In genomic region chr13:19862511-19863313, GRCh38 we compare ENCODE assay signal across 1 cellular context.
TF ChIP-seq lines count a peak whose summit lies in the region.

No MANE protein-coding gene starts in this region.

TF ChIP-seq in HepG2, 621 proteins besides CTCF, POLR2A, EP300 and RAD21 (continued from another document and continues in another):
- TF ChIP-seq RERE (CRISPR knock-in tag; IDR thresholded peaks at IDR 0.05; ENCODE audit: low read depth) (no peak), ZNF205 (CRISPR knock-in tag; IDR thresholded peaks at IDR 0.05) (no peak), SCMH1 (CRISPR knock-in tag; IDR thresholded peaks at IDR 0.05; ENCODE audit: borderline replicate concordance) (no peak), ZNF3 (CRISPR knock-in tag; IDR thresholded peaks at IDR 0.05) (no peak), MAZ (IDR thresholded peaks at IDR 0.05; ENCODE audit: borderline replicate concordance, low read depth, low read length) (no peak), MAZ (CRISPR knock-in tag; IDR thresholded peaks at IDR 0.05; ENCODE audit: low read depth) (no peak), ZNF788 (CRISPR knock-in tag; IDR thresholded peaks at IDR 0.05; ENCODE audit: borderline replicate concordance) (peak; percentile 16; the same call in 1 of the 2 replicates), ZFP82 (CRISPR knock-in tag; IDR thresholded peaks at IDR 0.05; ENCODE audit: borderline replicate concordance) (no peak), HES4 (CRISPR knock-in tag; IDR thresholded peaks at IDR 0.05; ENCODE audit: borderline replicate concordance) (no peak), ZNF280B (CRISPR knock-in tag; IDR thresholded peaks at IDR 0.05; ENCODE audit: borderline replicate concordance) (no peak), MED13 (CRISPR knock-in tag; IDR thresholded peaks at IDR 0.05) (no peak), ZNF275 (CRISPR knock-in tag; IDR thresholded peaks at IDR 0.05; ENCODE audit: borderline replicate concordance) (no peak), FOSL2 (CRISPR knock-in tag; IDR thresholded peaks at IDR 0.05) (no peak), CHCHD3 (CRISPR knock-in tag; IDR thresholded peaks at IDR 0.05) (0 out of 2 replicates have a peak, but pooled peaks have one; percentile 21), ZSCAN20 (CRISPR knock-in tag; IDR thresholded peaks at IDR 0.05; ENCODE audit: borderline replicate concordance) (peak; percentile 63; the same call in 1 of the 2 replicates), TMF1 (CRISPR knock-in tag; IDR thresholded peaks at IDR 0.05; ENCODE audit: low read depth) (no peak), TFE3 (CRISPR knock-in tag; IDR thresholded peaks at IDR 0.05) (no peak), ZNF552 (CRISPR knock-in tag; IDR thresholded peaks at IDR 0.05; ENCODE audit: borderline replicate concordance) (no peak), ZNF468 (CRISPR knock-in tag; IDR thresholded peaks at IDR 0.05) (no peak), KMT2B (CRISPR knock-in tag; IDR thresholded peaks at IDR 0.05) (no peak), ZFP36 (IDR thresholded peaks at IDR 0.05; ENCODE audit: borderline replicate concordance, low read depth, low read length, partially characterized antibody) (no peak), TEAD2 (CRISPR knock-in tag; IDR thresholded peaks at IDR 0.05) (no peak), CEBPG (CRISPR knock-in tag; IDR thresholded peaks at IDR 0.05) (no peak), ZNF660 (CRISPR knock-in tag; IDR thresholded peaks at IDR 0.05; ENCODE audit: borderline replicate concordance, low read depth) (no peak), EEA1 (CRISPR knock-in tag; IDR thresholded peaks at IDR 0.05; ENCODE audit: borderline replicate concordance) (no peak), ZBTB8A (CRISPR knock-in tag; IDR thresholded peaks at IDR 0.05; ENCODE audit: borderline replicate concordance, low read depth) (no peak), JDP2 (CRISPR knock-in tag; IDR thresholded peaks at IDR 0.05; ENCODE audit: borderline replicate concordance) (no peak), KDM5B (CRISPR knock-in tag; IDR thresholded peaks at IDR 0.05; ENCODE audit: borderline replicate concordance) (peak; percentile 74; the same call in 1 of the 2 replicates), ZNF652 (CRISPR knock-in tag; IDR thresholded peaks at IDR 0.05; ENCODE audit: borderline replicate concordance, low read depth) (no peak), ZMYM4 (CRISPR knock-in tag; IDR thresholded peaks at IDR 0.05) (0 out of 2 replicates have a peak, but pooled peaks have one; percentile 26), HNRNPK (IDR thresholded peaks at IDR 0.05; ENCODE audit: low read depth, low read length, poor library complexity, severe bottlenecking) (no peak), IRF2 (CRISPR knock-in tag; IDR thresholded peaks at IDR 0.05) (no peak), PHF21A (CRISPR knock-in tag; IDR thresholded peaks at IDR 0.05) (no peak), FOXK2 (IDR thresholded peaks at IDR 0.05) (no peak), ZBTB14 (CRISPR knock-in tag; IDR thresholded peaks at IDR 0.05) (no peak), ZNF121 (CRISPR knock-in tag; IDR thresholded peaks at IDR 0.05) (no peak)
- TF ChIP-seq, protein P1, sequence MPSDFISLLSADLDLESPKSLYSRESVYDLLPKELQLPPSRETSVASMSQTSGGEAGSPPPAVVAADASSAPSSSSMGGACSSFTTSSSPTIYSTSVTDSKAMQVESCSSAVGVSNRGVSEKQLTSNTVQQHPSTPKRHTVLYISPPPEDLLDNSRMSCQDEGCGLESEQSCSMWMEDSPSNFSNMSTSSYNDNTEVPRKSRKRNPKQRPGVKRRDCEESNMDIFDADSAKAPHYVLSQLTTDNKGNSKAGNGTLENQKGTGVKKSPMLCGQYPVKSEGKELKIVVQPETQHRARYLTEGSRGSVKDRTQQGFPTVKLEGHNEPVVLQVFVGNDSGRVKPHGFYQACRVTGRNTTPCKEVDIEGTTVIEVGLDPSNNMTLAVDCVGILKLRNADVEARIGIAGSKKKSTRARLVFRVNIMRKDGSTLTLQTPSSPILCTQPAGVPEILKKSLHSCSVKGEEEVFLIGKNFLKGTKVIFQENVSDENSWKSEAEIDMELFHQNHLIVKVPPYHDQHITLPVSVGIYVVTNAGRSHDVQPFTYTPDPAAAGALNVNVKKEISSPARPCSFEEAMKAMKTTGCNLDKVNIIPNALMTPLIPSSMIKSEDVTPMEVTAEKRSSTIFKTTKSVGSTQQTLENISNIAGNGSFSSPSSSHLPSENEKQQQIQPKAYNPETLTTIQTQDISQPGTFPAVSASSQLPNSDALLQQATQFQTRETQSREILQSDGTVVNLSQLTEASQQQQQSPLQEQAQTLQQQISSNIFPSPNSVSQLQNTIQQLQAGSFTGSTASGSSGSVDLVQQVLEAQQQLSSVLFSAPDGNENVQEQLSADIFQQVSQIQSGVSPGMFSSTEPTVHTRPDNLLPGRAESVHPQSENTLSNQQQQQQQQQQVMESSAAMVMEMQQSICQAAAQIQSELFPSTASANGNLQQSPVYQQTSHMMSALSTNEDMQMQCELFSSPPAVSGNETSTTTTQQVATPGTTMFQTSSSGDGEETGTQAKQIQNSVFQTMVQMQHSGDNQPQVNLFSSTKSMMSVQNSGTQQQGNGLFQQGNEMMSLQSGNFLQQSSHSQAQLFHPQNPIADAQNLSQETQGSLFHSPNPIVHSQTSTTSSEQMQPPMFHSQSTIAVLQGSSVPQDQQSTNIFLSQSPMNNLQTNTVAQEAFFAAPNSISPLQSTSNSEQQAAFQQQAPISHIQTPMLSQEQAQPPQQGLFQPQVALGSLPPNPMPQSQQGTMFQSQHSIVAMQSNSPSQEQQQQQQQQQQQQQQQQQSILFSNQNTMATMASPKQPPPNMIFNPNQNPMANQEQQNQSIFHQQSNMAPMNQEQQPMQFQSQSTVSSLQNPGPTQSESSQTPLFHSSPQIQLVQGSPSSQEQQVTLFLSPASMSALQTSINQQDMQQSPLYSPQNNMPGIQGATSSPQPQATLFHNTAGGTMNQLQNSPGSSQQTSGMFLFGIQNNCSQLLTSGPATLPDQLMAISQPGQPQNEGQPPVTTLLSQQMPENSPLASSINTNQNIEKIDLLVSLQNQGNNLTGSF (CRISPR knock-in tag; IDR thresholded peaks at IDR 0.05), result 0 out of 2 replicates have a peak, but pooled peaks have one; percentile 37
- TF ChIP-seq, protein P2, sequence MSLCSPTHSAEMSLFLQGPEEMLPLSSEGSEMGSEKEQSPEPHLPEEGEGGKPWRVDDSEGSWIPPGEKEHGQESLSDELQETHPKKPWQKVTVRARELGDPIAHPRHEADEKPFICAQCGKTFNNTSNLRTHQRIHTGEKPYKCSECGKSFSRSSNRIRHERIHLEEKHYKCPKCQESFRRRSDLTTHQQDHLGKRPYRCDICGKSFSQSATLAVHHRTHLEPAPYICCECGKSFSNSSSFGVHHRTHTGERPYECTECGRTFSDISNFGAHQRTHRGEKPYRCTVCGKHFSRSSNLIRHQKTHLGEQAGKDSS (CRISPR knock-in tag; IDR thresholded peaks at IDR 0.05; ENCODE audit: borderline replicate concordance, low read depth), result no peak
- TF ChIP-seq, protein P3, sequence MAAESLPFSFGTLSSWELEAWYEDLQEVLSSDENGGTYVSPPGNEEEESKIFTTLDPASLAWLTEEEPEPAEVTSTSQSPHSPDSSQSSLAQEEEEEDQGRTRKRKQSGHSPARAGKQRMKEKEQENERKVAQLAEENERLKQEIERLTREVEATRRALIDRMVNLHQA (CRISPR knock-in tag; IDR thresholded peaks at IDR 0.05), result no peak
- TF ChIP-seq, protein P4, sequence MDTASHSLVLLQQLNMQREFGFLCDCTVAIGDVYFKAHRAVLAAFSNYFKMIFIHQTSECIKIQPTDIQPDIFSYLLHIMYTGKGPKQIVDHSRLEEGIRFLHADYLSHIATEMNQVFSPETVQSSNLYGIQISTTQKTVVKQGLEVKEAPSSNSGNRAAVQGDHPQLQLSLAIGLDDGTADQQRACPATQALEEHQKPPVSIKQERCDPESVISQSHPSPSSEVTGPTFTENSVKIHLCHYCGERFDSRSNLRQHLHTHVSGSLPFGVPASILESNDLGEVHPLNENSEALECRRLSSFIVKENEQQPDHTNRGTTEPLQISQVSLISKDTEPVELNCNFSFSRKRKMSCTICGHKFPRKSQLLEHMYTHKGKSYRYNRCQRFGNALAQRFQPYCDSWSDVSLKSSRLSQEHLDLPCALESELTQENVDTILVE (CRISPR knock-in tag; IDR thresholded peaks at IDR 0.05), result no peak
- TF ChIP-seq, protein P5, sequence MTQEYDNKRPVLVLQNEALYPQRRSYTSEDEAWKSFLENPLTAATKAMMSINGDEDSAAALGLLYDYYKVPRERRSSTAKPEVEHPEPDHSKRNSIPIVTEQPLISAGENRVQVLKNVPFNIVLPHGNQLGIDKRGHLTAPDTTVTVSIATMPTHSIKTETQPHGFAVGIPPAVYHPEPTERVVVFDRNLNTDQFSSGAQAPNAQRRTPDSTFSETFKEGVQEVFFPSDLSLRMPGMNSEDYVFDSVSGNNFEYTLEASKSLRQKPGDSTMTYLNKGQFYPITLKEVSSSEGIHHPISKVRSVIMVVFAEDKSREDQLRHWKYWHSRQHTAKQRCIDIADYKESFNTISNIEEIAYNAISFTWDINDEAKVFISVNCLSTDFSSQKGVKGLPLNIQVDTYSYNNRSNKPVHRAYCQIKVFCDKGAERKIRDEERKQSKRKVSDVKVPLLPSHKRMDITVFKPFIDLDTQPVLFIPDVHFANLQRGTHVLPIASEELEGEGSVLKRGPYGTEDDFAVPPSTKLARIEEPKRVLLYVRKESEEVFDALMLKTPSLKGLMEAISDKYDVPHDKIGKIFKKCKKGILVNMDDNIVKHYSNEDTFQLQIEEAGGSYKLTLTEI (CRISPR knock-in tag; conservative IDR thresholded peaks at IDR 0.05), result no peak
